In the genomic region with DNA sequence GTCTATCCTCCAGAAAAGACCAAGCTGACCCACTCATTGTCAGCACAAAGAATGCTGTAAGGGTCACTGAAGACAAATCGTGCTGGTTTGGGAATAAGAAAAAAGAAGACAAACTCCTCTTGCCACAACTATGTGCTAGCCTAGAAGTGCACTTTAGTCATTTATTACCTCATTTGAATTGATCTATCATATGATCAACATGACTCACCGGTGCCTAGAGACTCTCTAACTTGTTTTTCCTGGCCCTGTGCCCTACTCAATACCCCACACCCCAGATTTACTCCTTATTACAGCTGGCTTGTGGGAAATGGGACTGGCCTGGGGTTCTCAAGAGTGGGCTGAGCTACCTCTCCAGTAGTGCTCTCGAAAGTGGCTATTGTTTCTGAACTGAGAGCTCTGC, we compare ENCODE assay signal across 1 cellular context.
A peak's percentile ranks its signal among the peaks of the same experiment; 100 is the strongest.
TF ChIP-seq lines count a peak whose summit lies in the region.

No MANE protein-coding gene starts in this region.

TF ChIP-seq in HepG2, 621 proteins besides CTCF, POLR2A, EP300 and RAD21 (continued from another document):
- TF ChIP-seq, protein P1, sequence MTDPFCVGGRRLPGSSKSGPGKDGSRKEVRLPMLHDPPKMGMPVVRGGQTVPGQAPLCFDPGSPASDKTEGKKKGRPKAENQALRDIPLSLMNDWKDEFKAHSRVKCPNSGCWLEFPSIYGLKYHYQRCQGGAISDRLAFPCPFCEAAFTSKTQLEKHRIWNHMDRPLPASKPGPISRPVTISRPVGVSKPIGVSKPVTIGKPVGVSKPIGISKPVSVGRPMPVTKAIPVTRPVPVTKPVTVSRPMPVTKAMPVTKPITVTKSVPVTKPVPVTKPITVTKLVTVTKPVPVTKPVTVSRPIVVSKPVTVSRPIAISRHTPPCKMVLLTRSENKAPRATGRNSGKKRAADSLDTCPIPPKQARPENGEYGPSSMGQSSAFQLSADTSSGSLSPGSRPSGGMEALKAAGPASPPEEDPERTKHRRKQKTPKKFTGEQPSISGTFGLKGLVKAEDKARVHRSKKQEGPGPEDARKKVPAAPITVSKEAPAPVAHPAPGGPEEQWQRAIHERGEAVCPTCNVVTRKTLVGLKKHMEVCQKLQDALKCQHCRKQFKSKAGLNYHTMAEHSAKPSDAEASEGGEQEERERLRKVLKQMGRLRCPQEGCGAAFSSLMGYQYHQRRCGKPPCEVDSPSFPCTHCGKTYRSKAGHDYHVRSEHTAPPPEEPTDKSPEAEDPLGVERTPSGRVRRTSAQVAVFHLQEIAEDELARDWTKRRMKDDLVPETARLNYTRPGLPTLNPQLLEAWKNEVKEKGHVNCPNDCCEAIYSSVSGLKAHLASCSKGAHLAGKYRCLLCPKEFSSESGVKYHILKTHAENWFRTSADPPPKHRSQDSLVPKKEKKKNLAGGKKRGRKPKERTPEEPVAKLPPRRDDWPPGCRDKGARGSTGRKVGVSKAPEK (CRISPR knock-in tag; IDR thresholded peaks at IDR 0.05; ENCODE audit: borderline replicate concordance): no peak
- TF ChIP-seq, protein P2, sequence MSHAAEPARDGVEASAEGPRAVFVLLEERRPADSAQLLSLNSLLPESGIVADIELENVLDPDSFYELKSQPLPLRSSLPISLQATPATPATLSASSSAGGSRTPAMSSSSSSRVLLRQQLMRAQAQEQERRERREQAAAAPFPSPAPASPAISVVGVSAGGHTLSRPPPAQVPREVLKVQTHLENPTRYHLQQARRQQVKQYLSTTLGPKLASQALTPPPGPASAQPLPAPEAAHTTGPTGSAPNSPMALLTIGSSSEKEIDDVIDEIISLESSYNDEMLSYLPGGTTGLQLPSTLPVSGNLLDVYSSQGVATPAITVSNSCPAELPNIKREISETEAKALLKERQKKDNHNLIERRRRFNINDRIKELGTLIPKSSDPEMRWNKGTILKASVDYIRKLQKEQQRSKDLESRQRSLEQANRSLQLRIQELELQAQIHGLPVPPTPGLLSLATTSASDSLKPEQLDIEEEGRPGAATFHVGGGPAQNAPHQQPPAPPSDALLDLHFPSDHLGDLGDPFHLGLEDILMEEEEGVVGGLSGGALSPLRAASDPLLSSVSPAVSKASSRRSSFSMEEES (CRISPR knock-in tag; IDR thresholded peaks at IDR 0.05): 0 out of 2 replicates have a peak, but pooled peaks have one; percentile 21
